In genomic region chr3:67349551-67350174, GRCh38 we compare ENCODE assay signal across 9 cellular contexts.
A peak's percentile ranks its signal among the peaks of the same experiment; 100 is the strongest.
DNase-seq lines count a peak whose midpoint lies in the region; ATAC-seq and TF ChIP-seq lines count a peak whose summit lies in the region.
"Had no signal": no experiment of that assay in that cellular context is flagged by ENCODE, and none has a peak within 500 bp of the region (broad histone marks: within the 10 kb centered on the region; RNA-seq: fewer than 3 reads in every experiment).

No MANE protein-coding gene starts in this region.

- H3K4me1 ChIP-seq in left ventricle myocardium inferior (no peaks in the 10 kb centered on the region), heart left ventricle (no peaks in the 10 kb centered on the region)

- ATAC-seq in GM19463 (IDR thresholded peaks at IDR 0.05; ENCODE audit: unreplicated experiment) (peak; percentile 94), HG03280 (IDR thresholded peaks at IDR 0.05; ENCODE audit: unreplicated experiment) (peak; percentile 71), heart left ventricle (no peak)

- no peak for TF ChIP-seq CTCF in brain microvascular endothelial cell (IDR thresholded peaks at IDR 0.05; ENCODE audit: low read depth, low read length, missing control alignments)
- no peak for TF ChIP-seq CTCF in left ventricle myocardium inferior (IDR thresholded peaks at IDR 0.05; ENCODE audit: borderline replicate concordance)
- no peak for TF ChIP-seq CTCF in heart left ventricle (IDR thresholded peaks at IDR 0.05)

- DNase-seq in ELR (ENCODE audit: low read depth) (peak; percentile 41), brain microvascular endothelial cell (peak; percentile 68), left ventricle myocardium inferior (no peak), heart left ventricle (no peak), COLO668 (lab: John Stamatoyannopoulos, UW; ENCODE audit: unreplicated experiment) (no peak), LoVo (ENCODE audit: low spot score) (no peak)
- DNase-seq: NCI-H2171 had no signal

- in situ Hi-C loops in brain microvascular endothelial cell (cut with HindIII; ENCODE audit: low pct_ligation_motif_present, low sequenced_read_pairs): no loop called here

- H3K9me3 ChIP-seq in left ventricle myocardium inferior (replicated peaks): peaks cover 12% of the 10 kb centered on the region
- peaks cover 0 to 10% (median under 1%) of the 10 kb centered on the region in 12 donors for H3K9me3 ChIP-seq in heart left ventricle

- intact Hi-C loops in left ventricle myocardium inferior (cut with micrococcal nuclease): no loop called here
- intact Hi-C loops in heart left ventricle (cut with DNase I): no loop called here

- no peak overlapping the region for H3K27ac ChIP-seq in brain microvascular endothelial cell
- no peak overlapping the region for H3K27ac ChIP-seq in left ventricle myocardium inferior (replicated peaks)
- no peak overlapping the region for H3K27ac ChIP-seq in heart left ventricle

- no peaks in the 10 kb centered on the region for H3K27me3 ChIP-seq in brain microvascular endothelial cell (replicated peaks)
- H3K27me3 ChIP-seq in left ventricle myocardium inferior (ENCODE audit: low read depth): no peaks in the 10 kb centered on the region
- H3K27me3 ChIP-seq in heart left ventricle: no peaks in the 10 kb centered on the region

- no peak for TF ChIP-seq POLR2A in heart left ventricle (IDR thresholded peaks at IDR 0.05)

- H3K4me3 ChIP-seq in brain microvascular endothelial cell (ENCODE audit: low read depth, low read length) (no peak overlapping the region), left ventricle myocardium inferior (no peak overlapping the region), heart left ventricle (no peak overlapping the region)

- H3K36me3 ChIP-seq in brain microvascular endothelial cell (replicated peaks): no peaks in the 10 kb centered on the region
- no peaks in the 10 kb centered on the region for H3K36me3 ChIP-seq in left ventricle myocardium inferior
- no peaks in the 10 kb centered on the region for H3K36me3 ChIP-seq in heart left ventricle

Comparison
In these comparisons a context has a peak if more than half of its experiments do, and no peak if none do; other contexts are left out.
1. DNase-seq: peak in ELR (single experiment) and brain microvascular endothelial cell (single experiment); none in left ventricle myocardium inferior (single experiment), heart left ventricle (0 of 5), COLO668 (single experiment) and LoVo (single experiment).
2. ATAC-seq: peak in GM19463 (single experiment) and HG03280 (single experiment); none in heart left ventricle (0 of 4).